ENCODE assay signal across 16 cellular contexts in genomic region chr12:5748027-5748426, GRCh38.
"Had no signal": no experiment of that assay in that cellular context is flagged by ENCODE, and none has a peak within 500 bp of the region (broad histone marks: within the 10 kb centered on the region; RNA-seq: fewer than 3 reads in every experiment).

No MANE protein-coding gene starts in this region.

- H3K9me3 Mint-ChIP-seq: naive thymus-derived CD8-positive, alpha-beta T cell had no signal

- H3K27me3 ChIP-seq: esophagus muscularis mucosa, hepatocyte, sigmoid colon, tibial nerve, upper lobe of right lung had no signal

- DNase-seq: effector memory CD4-positive, alpha-beta T cell; foreskin keratinocyte; head of caudate nucleus; kidney; mammary epithelial cell; mucosa of descending colon; naive thymus-derived CD8-positive, alpha-beta T cell; posterior cingulate gyrus; sigmoid colon; stimulated activated naive CD4-positive, alpha-beta T cell treated with Interleukin-2 at 50 U/mL for 16 hours; upper lobe of right lung had no signal

- H3K36me3 Mint-ChIP-seq: naive thymus-derived CD8-positive, alpha-beta T cell had no signal

- H3K36me3 ChIP-seq: sigmoid colon, tibial nerve, upper lobe of right lung had no signal

- H3K27me3 Mint-ChIP-seq: naive thymus-derived CD8-positive, alpha-beta T cell had no signal

- H3K9me3 ChIP-seq: esophagus muscularis mucosa, mucosa of descending colon, sigmoid colon, tibial nerve, upper lobe of right lung had no signal

- H3K4me1 ChIP-seq: foreskin keratinocyte, sigmoid colon, tibial nerve, upper lobe of right lung had no signal

- H3K4me3 ChIP-seq: esophagus muscularis mucosa, hepatocyte, mucosa of descending colon, sigmoid colon, skin epidermis, tibial nerve, upper lobe of right lung had no signal

- H3K4me2 ChIP-seq: hepatocyte had no signal

- ATAC-seq: foreskin keratinocyte; mucosa of descending colon; naive thymus-derived CD8-positive, alpha-beta T cell; upper lobe of right lung had no signal

- H2AFZ ChIP-seq: hepatocyte had no signal

- H3K27ac ChIP-seq: epithelial cell of prostate, esophagus muscularis mucosa, foreskin keratinocyte, hepatocyte, sigmoid colon, skin epidermis, tibial nerve, upper lobe of right lung had no signal
